8 cellular contexts compared by ENCODE assay signal in genomic region chr6:109381007-109381746, GRCh38. TPM values are rescaled to one million over a fixed set of nuclear protein-coding genes. Genes with fewer than 3 reads are reported as not detected.
DNase-seq lines count a peak whose midpoint lies in the region; ATAC-seq and TF ChIP-seq lines count a peak whose summit lies in the region.

No MANE protein-coding gene starts in this region.

- peak overlapping the region; percentile 89 for H3K4me2 ChIP-seq in OCI-LY3 (ENCODE audit: low read length)

- peaks cover 11 to 20% of the 10 kb centered on the region in 2 donors for H3K36me3 Mint-ChIP-seq in naive B cell

- no peaks in the 10 kb centered on the region for H3K9me3 ChIP-seq in OCI-LY3 (ENCODE audit: insufficient read depth, low read length)

- TF ChIP-seq CTCF in OCI-LY3 (IDR thresholded peaks at IDR 0.05; ENCODE audit: low read depth, low read length) (no peak), coronary artery (IDR thresholded peaks at IDR 0.05) (no peak)

- H3K4me3 Mint-ChIP-seq in naive B cell = peak overlapping the region; percentile 88 to 99 (median 96)

- no peaks in the 10 kb centered on the region for H3K27me3 ChIP-seq in ACC112 (ENCODE audit: insufficient read depth, low read length)
- H3K27me3 ChIP-seq in OCI-LY3 (ENCODE audit: low read depth, low read length) = no peaks in the 10 kb centered on the region; the same call in 1 of the 2 replicates

- DNase-seq in coronary artery (ENCODE audit: low spot score) (no peak), naive B cell (no peak), NCI-H1048 (lab: John Stamatoyannopoulos, UW) (no peak), epidermal melanocyte (ENCODE audit: insufficient read length, low spot score) (no peak), putamen (ENCODE audit: low spot score) (no peak)

- peak overlapping the region; percentile 98 for H3K9ac ChIP-seq in OCI-LY3 (ENCODE audit: low read length)

- peak; percentile 2 for ATAC-seq in GM18502 (IDR thresholded peaks at IDR 0.05; ENCODE audit: poor library complexity, unreplicated experiment)
- peak; percentile 2 to 8 for ATAC-seq in naive B cell (ENCODE audit: low read depth in 2 of 2)

- peaks cover 46% of the 10 kb centered on the region for H4K20me1 ChIP-seq in OCI-LY3 (ENCODE audit: insufficient read depth, low read length)

- H3K79me2 ChIP-seq in ACC112 (ENCODE audit: control insufficient read depth, insufficient read depth, low read length, unreplicated experiment) = peaks cover 60% of the 10 kb centered on the region
- H3K79me2 ChIP-seq in OCI-LY3 (ENCODE audit: low read length) = peaks cover 57% of the 10 kb centered on the region

- H3K36me3 ChIP-seq in ACC112 (ENCODE audit: insufficient read depth, low read length) (peaks cover 23% of the 10 kb centered on the region), OCI-LY3 (replicated peaks; ENCODE audit: low read depth, low read length) (peaks cover 29% of the 10 kb centered on the region)

- peaks cover 49 to 53% (median 51%) of the 10 kb centered on the region in 3 donors for H3K4me1 Mint-ChIP-seq in naive B cell

- H3K27ac Mint-ChIP-seq in naive B cell = peak overlapping the region; percentile 96 to 99 (median 98)

- H3K27ac ChIP-seq in ACC112 (ENCODE audit: low read depth, low read length) (peak overlapping the region; percentile 86), OCI-LY3 (ENCODE audit: low read length) (peak overlapping the region; percentile 90), coronary artery (peak overlapping the region; percentile 99 to 100)

- no peaks in the 10 kb centered on the region for H3K27me3 Mint-ChIP-seq in naive B cell

- H2AFZ ChIP-seq in ACC112 (ENCODE audit: low read length, unreplicated experiment) (no peak overlapping the region), OCI-LY3 (ENCODE audit: low read depth, low read length) (no peak overlapping the region; the same call in 1 of the 2 replicates)

- H3K4me3 ChIP-seq in ACC112 (ENCODE audit: low read depth, low read length) (peak overlapping the region; percentile 86), OCI-LY3 (ENCODE audit: low read length) (peak overlapping the region; percentile 87), coronary artery (peak overlapping the region; percentile 96)

- no peaks in the 10 kb centered on the region for H3K9me3 Mint-ChIP-seq in naive B cell

- H3K4me1 ChIP-seq in ACC112 (ENCODE audit: control insufficient read depth, insufficient read depth, low read length, unreplicated experiment) (peaks cover 34% of the 10 kb centered on the region), OCI-LY3 (ENCODE audit: low read length) (peaks cover 22% of the 10 kb centered on the region)

RNA-seq across cellular contexts. Expression of gene CD164, which starts 1.1 kb away (rescaled TPM):
- 100 to 1,000 TPM; 215 to 341 (median 245) TPM for polyA plus RNA-seq in naive B cell (ENCODE audit: low read depth in 6 of 6)

RNA-seq across cellular contexts. Expression of gene PPIL6, which starts 59.3 kb away (rescaled TPM):
- polyA plus RNA-seq in naive B cell (ENCODE audit: low read depth in 6 of 6) = 1 to 10 TPM; 1.1 to 3.9 (median 2.4) TPM

RNA-seq across cellular contexts. Expression of gene SMPD2, which starts 59.3 kb away (rescaled TPM):
- 10 to 100 TPM; 24.1 to 45.5 (median 33.5) TPM for polyA plus RNA-seq in naive B cell (ENCODE audit: low read depth in 6 of 6)
